In genomic region chr1:54223441-54224202, GRCh38 we compare ENCODE assay signal across 1 cellular context.
TF ChIP-seq lines count a peak whose summit lies in the region.

No MANE protein-coding gene starts in this region.

TF ChIP-seq in GM12878, 131 proteins besides CTCF, POLR2A, EP300 and RAD21:
- TF ChIP-seq ETV6 (conservative IDR thresholded peaks at IDR 0.05 in 1 of 2, IDR thresholded peaks at IDR 0.05 in 1 of 2; ENCODE audit: borderline replicate concordance in 1 of 2, low read depth in 1 of 2): no peak
- no peak for TF ChIP-seq TCF3 (IDR thresholded peaks at IDR 0.05; ENCODE audit: borderline replicate concordance, insufficient read depth, low read depth, low read length)
- TF ChIP-seq PBX3 (IDR thresholded peaks at IDR 0.05; ENCODE audit: insufficient replicate concordance, low read depth, low read length): no peak
- TF ChIP-seq ZBTB4 (CRISPR knock-in tag; IDR thresholded peaks at IDR 0.05): no peak
- TF ChIP-seq KDM1A (IDR thresholded peaks at IDR 0.05; ENCODE audit: borderline replicate concordance): no peak
- TF ChIP-seq TBL1XR1 (IDR thresholded peaks at IDR 0.05; ENCODE audit: low read depth, low read length): no peak
TF ChIP-seq in GM12878: peak in this region for 0.
